ENCODE assay signal across 25 cellular contexts in the genomic region with DNA sequence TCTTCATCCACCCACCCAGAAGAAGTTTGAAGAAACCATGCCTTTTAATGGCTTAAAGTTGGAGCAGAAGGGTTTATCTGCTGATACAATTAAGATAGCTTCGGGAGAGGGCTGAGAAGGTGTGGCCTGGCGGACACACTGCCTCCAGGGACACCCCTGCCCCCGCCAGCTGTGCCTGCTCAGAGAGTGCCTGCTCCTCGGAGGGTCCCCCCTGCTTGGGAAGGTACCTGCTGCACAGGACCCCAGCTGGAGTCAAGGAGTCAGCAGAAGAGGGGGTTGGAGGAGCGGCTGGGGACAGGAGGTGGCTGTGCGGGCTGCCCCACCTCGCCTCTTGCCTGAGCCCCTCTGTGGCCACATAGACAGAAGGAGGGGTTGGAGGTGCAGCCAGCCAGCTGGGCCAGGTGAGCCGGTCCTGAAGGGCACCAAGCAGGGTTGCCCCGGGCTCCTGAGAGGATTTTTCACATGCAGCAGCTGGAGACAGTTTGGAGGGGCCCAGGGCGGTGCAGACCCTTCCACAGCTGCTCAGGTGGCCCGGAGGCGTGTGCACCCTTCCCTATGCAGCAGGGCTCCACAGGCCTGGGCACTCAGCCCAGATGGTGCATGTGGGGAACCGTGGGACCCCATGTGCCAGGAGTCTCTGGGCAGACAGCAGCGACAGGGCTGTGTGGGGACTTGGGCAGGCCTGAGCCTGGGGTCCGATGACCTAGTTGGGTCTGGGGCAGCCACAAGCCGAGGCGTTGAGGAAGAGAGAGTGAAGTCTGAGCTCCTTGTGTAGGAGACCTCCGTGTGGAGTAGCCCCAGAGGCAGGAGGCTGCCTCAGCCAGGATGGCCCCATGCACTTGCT.
A peak's percentile ranks its signal among the peaks of the same experiment; 100 is the strongest.
DNase-seq lines count a peak whose midpoint lies in the region; ATAC-seq, FAIRE-seq and TF ChIP-seq lines count a peak whose summit lies in the region.
"Had no signal": no experiment of that assay in that cellular context is flagged by ENCODE, and none has a peak within 500 bp of the region (broad histone marks: within the 10 kb centered on the region; RNA-seq: fewer than 3 reads in every experiment).

No MANE protein-coding gene starts in this region.

- H4K8ac ChIP-seq in neuronal stem cell (ENCODE audit: low read depth, low read length), result no peak overlapping the region

- H3K4me1 Mint-ChIP-seq in activated naive CD4-positive, alpha-beta T cell treated with anti-CD3 and anti-CD28 coated beads for 36 hours (ENCODE audit: low read depth), result peaks cover 1% of the 10 kb centered on the region

- H3K27me3 ChIP-seq in left ventricle myocardium inferior (ENCODE audit: low read depth) (no peaks in the 10 kb centered on the region), K562 (ENCODE audit: control insufficient read depth in 2 of 2, insufficient read depth in 2 of 2, low read length in 2 of 2) (no peaks in the 10 kb centered on the region), neuronal stem cell (ENCODE audit: control insufficient read depth in 3 of 3, insufficient read depth in 3 of 3, low read depth in 1 of 3, low read length in 3 of 3) (no peaks in the 10 kb centered on the region), spleen (replicated peaks in 1 of 7) (no peaks in the 10 kb centered on the region)
- H3K27me3 ChIP-seq: SJCRH30 had no signal

- intact Hi-C loops in Right ventricle myocardium superior (cut with DNase I) (loop anchor here (5.0 to 10.0 kb wide), 2 partner anchors 181 to 468 kb away; no protein-coding TSS in a partner anchor), left ventricle myocardium inferior (cut with micrococcal nuclease) (no loop called here), K562 (cut with micrococcal nuclease) (loop anchor here (10.0 kb wide), 1 partner anchor 138 kb away; no protein-coding TSS in a partner anchor), spleen (cut with DNase I; ENCODE audit: low total_unique reads) (no loop called here)
- intact Hi-C loops in activated naive CD4-positive, alpha-beta T cell treated with anti-CD3 and anti-CD28 coated beads for 36 hours (cut with micrococcal nuclease), result no loop called here

- no peaks in the 10 kb centered on the region; the same call in 1 of the 2 replicates for H4K20me1 ChIP-seq in K562 (replicated peaks; ENCODE audit: control insufficient read depth, insufficient read depth, low read length)

- H2AFZ ChIP-seq in K562 (ENCODE audit: low read depth, low read length) (no peak overlapping the region), neuronal stem cell (ENCODE audit: low read length) (no peak overlapping the region)

- no peak for TF ChIP-seq CTCF in left ventricle myocardium inferior (IDR thresholded peaks at IDR 0.05; ENCODE audit: borderline replicate concordance)
- TF ChIP-seq CTCF in K562 (IDR thresholded peaks at IDR 0.05 in 2 of 3, conservative IDR thresholded peaks at IDR 0.05 in 1 of 3; ENCODE audit: insufficient read depth in 2 of 3, low read depth in 1 of 3, low read length in 3 of 3), result no peak
- no peak for TF ChIP-seq CTCF in spleen (IDR thresholded peaks at IDR 0.05 in 8 of 11, conservative IDR thresholded peaks at IDR 0.05 in 3 of 11)

- TF ChIP-seq EP300 in K562 (IDR thresholded peaks at IDR 0.05; ENCODE audit: low read length), result no peak

- in situ Hi-C loops in K562 (cut with MboI), result loop anchor here (25.0 kb wide), 1 partner anchor 456 kb away; no protein-coding TSS in a partner anchor

- peaks cover 6% of the 10 kb centered on the region for H3K36me3 Mint-ChIP-seq in activated naive CD4-positive, alpha-beta T cell treated with anti-CD3 and anti-CD28 coated beads for 36 hours (ENCODE audit: low read depth)

- no peaks in the 10 kb centered on the region for H3K9me1 ChIP-seq in K562 (ENCODE audit: control insufficient read depth, insufficient read depth, low read length)

- ATAC-seq in Right ventricle myocardium superior (ENCODE audit: poor library complexity) (no peak), K562 (no peak), HG03354 (IDR thresholded peaks at IDR 0.05; ENCODE audit: poor library complexity, severe bottlenecking, unreplicated experiment) (no peak)
- ATAC-seq: PC-3 had no signal

- CTCF ChIA-PET in K562 (lab: Yijun Ruan, JAX; ENCODE audit: low intra/inter-chr PET ratio), result no interaction called here
- CTCF ChIA-PET in activated naive CD4-positive, alpha-beta T cell treated with anti-CD3 and anti-CD28 coated beads for 36 hours (lab: Charles Lee), result interaction anchor here (1.4 to 1.7 kb wide), 3 partner anchors 10 to 198 kb away, joined by 3 to 4 read pairs (median 3); no protein-coding TSS in a partner anchor

- H3K36me3 ChIP-seq in left ventricle myocardium inferior (peaks cover 46% of the 10 kb centered on the region), K562 (ENCODE audit: control insufficient read depth, insufficient read depth, low read length) (no peaks in the 10 kb centered on the region), neuronal stem cell (replicated peaks in 1 of 2; ENCODE audit: control insufficient read depth in 2 of 2, insufficient read depth in 2 of 2, low read length in 2 of 2) (peaks cover 2 to 4% of the 10 kb centered on the region in 2 donors), spleen (peaks cover 0 to 93% (median 30%) of the 10 kb centered on the region in 6 donors)
- H3K36me3 ChIP-seq: SJCRH30 had no signal

- H2BK15ac ChIP-seq in neuronal stem cell (ENCODE audit: low read length), result no peak overlapping the region

- H3K4me1 ChIP-seq in left ventricle myocardium inferior, result peaks cover 16% of the 10 kb centered on the region
- peaks cover 0 to 19% of the 10 kb centered on the region in 2 experiments; a peak in 2 of 5 replicates for H3K4me1 ChIP-seq in K562 (replicated peaks in 1 of 2; ENCODE audit: control insufficient read depth in 2 of 2, insufficient read depth in 2 of 2, low read length in 2 of 2)
- H3K4me1 ChIP-seq in neuronal stem cell (ENCODE audit: control insufficient read depth in 2 of 2, insufficient read depth in 1 of 2, low read depth in 1 of 2, low read length in 2 of 2), result no peaks in the 10 kb centered on the region
- H3K4me1 ChIP-seq in spleen, result peaks cover 0 to 22% (median 14%) of the 10 kb centered on the region in 6 donors
- H3K4me1 ChIP-seq: SJCRH30 had no signal

- no peak overlapping the region for H4K91ac ChIP-seq in neuronal stem cell (ENCODE audit: low read depth, low read length, poor library complexity)

- H3K4me2 ChIP-seq in K562 (ENCODE audit: insufficient read depth, low read length), result no peak overlapping the region
- no peak overlapping the region for H3K4me2 ChIP-seq in neuronal stem cell (ENCODE audit: insufficient read depth, low read length, poor library complexity, severe bottlenecking)

- H3K9ac ChIP-seq in K562 (ENCODE audit: insufficient read depth in 1 of 2, low read depth in 2 of 2, low read length in 2 of 2) (no peak overlapping the region), neuronal stem cell (ENCODE audit: low read depth, low read length, poor library complexity) (no peak overlapping the region)

- peak overlapping the region; percentile 60 for H3K14ac ChIP-seq in neuronal stem cell (ENCODE audit: low read length)

- H3K4me3 ChIP-seq in left ventricle myocardium inferior (no peak overlapping the region), K562 (no peak overlapping the region), neuronal stem cell (ENCODE audit: low read length in 2 of 2) (no peak overlapping the region), spleen (no peak overlapping the region)
- H3K4me3 ChIP-seq: SJCRH30 had no signal

- no peak for TF ChIP-seq POLR2A in K562 (conservative IDR thresholded peaks at IDR 0.05)
- TF ChIP-seq POLR2A in spleen (IDR thresholded peaks at IDR 0.05), result no peak

- no peak overlapping the region for H2BK12ac ChIP-seq in neuronal stem cell (ENCODE audit: low read length)

- DNase-seq in Right ventricle myocardium superior, result peak; percentile 22
- DNase-seq in left ventricle myocardium inferior, result no peak
- no peak for DNase-seq in K562 (ENCODE audit: extremely low read depth in 1 of 4, low spot score in 3 of 4)
- no peak for DNase-seq in neuronal stem cell (ENCODE audit: low spot score)
- peak; percentile 71 for DNase-seq in spleen
- DNase-seq in activated naive CD4-positive, alpha-beta T cell treated with anti-CD3 and anti-CD28 coated beads for 36 hours, result no peak
- DNase-seq: Calu3; DMS79 treated with DMSO at 0.1 percent for 48 hours; GF-D8; H9; HFFc6; NCI-H1092; NCI-H1417 treated with DMSO at 0.1 percent for 48 hours; NCI-H1694 treated with DMSO at 0.1 percent for 48 hours; NCI-H2081 treated with DMSO at 0.1 percent for 48 hours; NCI-H446; NCI-H526; NCI-H82; NK-92 treated with Interleukin-12 subunit alpha and Interleukin-12 subunit beta, amount 100 ng/mL, for 24 hours; PC-3; SJCRH30 had no signal

- no peak overlapping the region for H3K4me3 Mint-ChIP-seq in activated naive CD4-positive, alpha-beta T cell treated with anti-CD3 and anti-CD28 coated beads for 36 hours
- H3K4me3 Mint-ChIP-seq: H9, HFFc6, IgD-negative memory B cell had no signal

- H3K9me3 Mint-ChIP-seq in activated naive CD4-positive, alpha-beta T cell treated with anti-CD3 and anti-CD28 coated beads for 36 hours, result no peaks in the 10 kb centered on the region
- H3K9me3 Mint-ChIP-seq: H9, HFFc6, IgD-negative memory B cell had no signal

- H3K79me1 ChIP-seq in neuronal stem cell (ENCODE audit: low read depth, low read length), result peaks cover 2% of the 10 kb centered on the region

- H3K27ac ChIP-seq in left ventricle myocardium inferior (replicated peaks) (no peak overlapping the region), K562 (ENCODE audit: extremely low read depth, low read depth, low read length) (no peak overlapping the region), neuronal stem cell (replicated peaks; ENCODE audit: low read length) (no peak overlapping the region), spleen (no peak overlapping the region)
- H3K27ac ChIP-seq: SJCRH30 had no signal

- no peaks in the 10 kb centered on the region for H3K27me3 Mint-ChIP-seq in activated naive CD4-positive, alpha-beta T cell treated with anti-CD3 and anti-CD28 coated beads for 36 hours (ENCODE audit: low read depth)
- H3K27me3 Mint-ChIP-seq: IgD-negative memory B cell had no signal

- BruUV-seq in K562 (replicated peaks; lab: Mats Ljungman, UMichigan), result no TSS peak

- H3K9me3 ChIP-seq in left ventricle myocardium inferior (replicated peaks) (peaks cover 5% of the 10 kb centered on the region), K562 (replicated peaks; ENCODE audit: control insufficient read depth, insufficient read depth, low read depth, low read length) (no peaks in the 10 kb centered on the region), neuronal stem cell (replicated peaks in 1 of 2; ENCODE audit: control insufficient read depth in 2 of 2, insufficient read depth in 1 of 2, low read depth in 1 of 2, low read length in 2 of 2) (no peaks in the 10 kb centered on the region), spleen (no peaks in the 10 kb centered on the region)
- H3K9me3 ChIP-seq: SJCRH30 had no signal

- no peak overlapping the region for H3K27ac Mint-ChIP-seq in activated naive CD4-positive, alpha-beta T cell treated with anti-CD3 and anti-CD28 coated beads for 36 hours
- H3K27ac Mint-ChIP-seq: H9, HFFc6, IgD-negative memory B cell had no signal

- no peak for TF ChIP-seq RAD21 in K562 (CRISPR knock-in tag; conservative IDR thresholded peaks at IDR 0.05 in 1 of 2, IDR thresholded peaks at IDR 0.05 in 1 of 2)

- no peak overlapping the region for H3K4ac ChIP-seq in neuronal stem cell (ENCODE audit: low read length)

- H3K23ac ChIP-seq in neuronal stem cell (ENCODE audit: low read depth, low read length, poor library complexity), result no peak overlapping the region

- POLR2A ChIA-PET in K562 (lab: Yijun Ruan, JAX), result interaction anchor here (0.7 kb wide), 1 partner anchor 11 kb away, joined by 3 read pairs; no protein-coding TSS in a partner anchor

- WGBS in K562 (ENCODE audit: insufficient coverage, low coverage, missing lambda C conversion rate), result 43% methylated on average over 10 of the region's 18 CpGs
- no CpG with 5 or more reads among the region's 18 CpGs for WGBS in neuronal stem cell (ENCODE audit: extremely low coverage in 2 of 2, insufficient read length in 2 of 2, insufficient replicate concordance in 1 of 2), 2 donors
- 88 to 96% (median 94%) methylated on average over 9 to 18 of the region's 18 CpGs for WGBS in spleen, 5 donors

- H2BK120ac ChIP-seq in neuronal stem cell (ENCODE audit: low read depth, low read length), result no peak overlapping the region

- peak overlapping the region; percentile 59 for H2AK5ac ChIP-seq in neuronal stem cell (ENCODE audit: low read depth, low read length)

- no peaks in the 10 kb centered on the region for H3K79me2 ChIP-seq in K562 (ENCODE audit: control insufficient read depth, insufficient read depth, low read length)

- H2BK5ac ChIP-seq in neuronal stem cell (ENCODE audit: low read length), result no peak overlapping the region

- no peak for FAIRE-seq in K562 (lab: Jason Lieb, UNC)
- FAIRE-seq: GM12891, HTR-8/SVneo had no signal

- peak overlapping the region; percentile 55 for H3K18ac ChIP-seq in neuronal stem cell (ENCODE audit: low read length)

Comparison
In these comparisons a context has a peak if more than half of its experiments do, and no peak if none do; other contexts are left out.
1. DNase-seq: peak in Right ventricle myocardium superior (single experiment) and spleen (single experiment); none in left ventricle myocardium inferior (single experiment), K562 (0 of 4), neuronal stem cell (single experiment) and activated naive CD4-positive, alpha-beta T cell treated with anti-CD3 and anti-CD28 coated beads for 36 hours (single experiment).
2. intact Hi-C loops: an anchor here in Right ventricle myocardium superior (5.0 to 10.0 kb wide) and K562 (10.0 kb wide); none called in left ventricle myocardium inferior, spleen and activated naive CD4-positive, alpha-beta T cell treated with anti-CD3 and anti-CD28 coated beads for 36 hours.